Comparison of ENCODE assay signal across 26 cellular contexts in the genomic region with DNA sequence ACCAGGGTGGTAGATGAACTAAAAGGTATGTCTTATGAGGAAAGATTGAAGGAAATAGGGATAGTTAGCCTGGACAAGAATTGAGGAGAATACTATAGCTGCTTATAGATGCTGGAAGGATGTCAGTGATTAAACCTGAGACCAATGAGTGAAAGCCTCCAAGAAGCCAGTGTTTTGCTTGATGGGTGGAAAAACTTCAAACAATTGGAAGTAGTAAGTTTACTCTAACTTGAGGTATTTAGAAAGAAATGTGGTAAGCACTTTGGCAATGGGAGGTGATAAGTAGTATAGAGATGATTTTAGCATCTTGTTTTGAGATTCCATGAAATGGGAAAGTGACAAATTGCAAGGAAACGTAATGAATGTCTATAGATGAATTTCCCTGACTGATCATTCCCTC.
"Had no signal": no experiment of that assay in that cellular context is flagged by ENCODE, and none has a peak within 500 bp of the region (broad histone marks: within the 10 kb centered on the region; RNA-seq: fewer than 3 reads in every experiment).

No MANE protein-coding gene starts in this region.

- H3K27ac Mint-ChIP-seq: activated naive CD4-positive, alpha-beta T cell treated with anti-CD3 and anti-CD28 coated beads, Interleukin-2, amount 50 U/mL, for 72 hours; effector memory CD8-positive, alpha-beta T cell; naive thymus-derived CD8-positive, alpha-beta T cell; stimulated activated naive B cell treated with anti-CD40 and anti-IgM and Interleukin-4, amounts not matched to agents 10 μg/mL and 1 μg/mL and 100 μg/mL, for 72 hours; T-helper 1 cell treated with Interleukin-12 subunit alpha and Interleukin-12 subunit beta and Interleukin-4 antibody, amounts not matched to agents 30 μg/mL and 1 μg/mL, for 36 hours had no signal

- ATAC-seq: effector memory CD8-positive, alpha-beta T cell; gastrocnemius medialis; left colon; naive thymus-derived CD8-positive, alpha-beta T cell; pancreas; psoas muscle; stimulated activated naive B cell treated with anti-CD40 and anti-IgM and Interleukin-4, amounts not matched to agents 10 μg/mL and 1 μg/mL and 100 μg/mL, for 72 hours had no signal

- H3K4me2 ChIP-seq: smooth muscle cell had no signal

- DNase-seq: activated CD4-positive, CD25-positive, alpha-beta regulatory T cell treated with anti-CD3 and anti-CD28 coated beads, Interleukin-2, amount 50 U/mL, for 72 hours; activated naive CD4-positive, alpha-beta T cell; anterior cingulate cortex; effector memory CD8-positive, alpha-beta T cell; erythroblast; gastrocnemius medialis; glutamatergic neuron; left colon; midbrain; naive thymus-derived CD8-positive, alpha-beta T cell; nucleus accumbens; pancreas; psoas muscle; sigmoid colon; stimulated activated CD4-positive, alpha-beta T cell treated with anti-CD3 and anti-CD28 coated beads, Interleukin-15, amount 100 ng/mL, for 24 hours; stimulated activated CD4-positive, alpha-beta T cell treated with anti-CD3 and anti-CD28 coated beads, Interleukin-2, amount 100 ng/mL, for 24 hours; stimulated activated naive B cell treated with anti-CD40 and anti-IgM and Interleukin-4, amounts not matched to agents 10 μg/mL and 1 μg/mL and 100 μg/mL, for 72 hours; stomach; SW 1271; transverse colon had no signal

- H3K4me1 ChIP-seq: gastrocnemius medialis, psoas muscle, sigmoid colon, stomach, suprapubic skin, transverse colon had no signal

- H3K4me3 Mint-ChIP-seq: effector memory CD8-positive, alpha-beta T cell; naive thymus-derived CD8-positive, alpha-beta T cell; neural crest cell; stimulated activated naive B cell treated with anti-CD40 and anti-IgM and Interleukin-4, amounts not matched to agents 10 μg/mL and 1 μg/mL and 100 μg/mL, for 72 hours; T-helper 1 cell treated with Interleukin-12 subunit alpha and Interleukin-12 subunit beta and Interleukin-4 antibody, amounts not matched to agents 30 μg/mL and 1 μg/mL, for 36 hours had no signal

- H3K27ac ChIP-seq: gastrocnemius medialis, pancreas, psoas muscle, suprapubic skin had no signal

- H3K4me3 ChIP-seq: coronary artery, gastrocnemius medialis, pancreas, psoas muscle, sigmoid colon, smooth muscle cell, stomach, suprapubic skin, transverse colon had no signal

- H3K9me3 ChIP-seq: gastrocnemius medialis, pancreas, psoas muscle, stomach, suprapubic skin, transverse colon had no signal

- H3K36me3 ChIP-seq: gastrocnemius medialis, sigmoid colon, suprapubic skin, transverse colon had no signal

- H3K27me3 Mint-ChIP-seq: effector memory CD8-positive, alpha-beta T cell; naive thymus-derived CD8-positive, alpha-beta T cell; stimulated activated naive B cell treated with anti-CD40 and anti-IgM and Interleukin-4, amounts not matched to agents 10 μg/mL and 1 μg/mL and 100 μg/mL, for 72 hours had no signal

- H3K27me3 ChIP-seq: gastrocnemius medialis, pancreas, sigmoid colon, stomach, suprapubic skin, transverse colon had no signal
